20 cellular contexts compared by ENCODE assay signal in genomic region chr9:127216888-127217217, GRCh38.
"Had no signal": no experiment of that assay in that cellular context is flagged by ENCODE, and none has a peak within 500 bp of the region (broad histone marks: within the 10 kb centered on the region; RNA-seq: fewer than 3 reads in every experiment).

No MANE protein-coding gene starts in this region.

- H3K27me3 ChIP-seq: right atrium auricular region, thyroid gland, vagina had no signal

- ATAC-seq: left cardiac atrium; lower lobe of right lung; sciatic nerve; stimulated activated naive B cell treated with anti-CD40 and anti-IgM and Interleukin-4, amounts not matched to agents 10 μg/mL and 1 μg/mL and 100 μg/mL, for 72 hours; stimulated activated naive CD8-positive, alpha-beta T cell treated with anti-CD3 and anti-CD28 coated beads, Interleukin-15, amount 100 ng/mL, for 72 hours had no signal

- H3K36me3 ChIP-seq: lower lobe of right lung, neural progenitor cell, prostate gland, right atrium auricular region, thyroid gland, vagina had no signal

- H3K4me3 Mint-ChIP-seq: nephron; neural progenitor cell; stimulated activated naive B cell treated with anti-CD40 and anti-IgM and Interleukin-4, amounts not matched to agents 10 μg/mL and 1 μg/mL and 100 μg/mL, for 72 hours; stimulated activated naive CD8-positive, alpha-beta T cell treated with anti-CD3 and anti-CD28 coated beads, Interleukin-15, amount 100 ng/mL, for 72 hours had no signal

- H3K27ac Mint-ChIP-seq: nephron; neural progenitor cell; stimulated activated naive B cell treated with anti-CD40 and anti-IgM and Interleukin-4, amounts not matched to agents 10 μg/mL and 1 μg/mL and 100 μg/mL, for 72 hours had no signal

- H3K9me3 ChIP-seq: left ventricle myocardium inferior, lower lobe of right lung, prostate gland, right atrium auricular region, thyroid gland, vagina had no signal

- H3K9me3 Mint-ChIP-seq: nephron; neural progenitor cell; stimulated activated naive B cell treated with anti-CD40 and anti-IgM and Interleukin-4, amounts not matched to agents 10 μg/mL and 1 μg/mL and 100 μg/mL, for 72 hours; stimulated activated naive CD8-positive, alpha-beta T cell treated with anti-CD3 and anti-CD28 coated beads, Interleukin-15, amount 100 ng/mL, for 72 hours had no signal

- H3K4me1 ChIP-seq: neural progenitor cell, prostate gland had no signal

- DNase-seq: dermis blood vessel endothelial cell; effector memory CD4-positive, alpha-beta T cell; left cardiac atrium; left ventricle myocardium inferior; lower lobe of right lung; nucleus accumbens; stimulated activated CD4-positive, alpha-beta T cell treated with anti-CD3 and anti-CD28 coated beads, Interleukin-2, amount 100 ng/mL, for 24 hours; stimulated activated CD4-positive, alpha-beta T cell treated with anti-CD3 and anti-CD28 coated beads, Interleukin-4, amount 100 ng/mL, for 4 hours; stimulated activated naive B cell treated with anti-CD40 and anti-IgM and Interleukin-4, amounts not matched to agents 10 μg/mL and 1 μg/mL and 100 μg/mL, for 72 hours; stimulated activated naive CD8-positive, alpha-beta T cell treated with anti-CD3 and anti-CD28 coated beads, Interleukin-15, amount 100 ng/mL, for 72 hours; thyroid gland; trophoblast cell had no signal

- H3K36me3 Mint-ChIP-seq: neural progenitor cell; stimulated activated naive B cell treated with anti-CD40 and anti-IgM and Interleukin-4, amounts not matched to agents 10 μg/mL and 1 μg/mL and 100 μg/mL, for 72 hours had no signal

- H3K4me3 ChIP-seq: coronary artery, left ventricle myocardium inferior, lower lobe of right lung, neural progenitor cell, prostate gland, right atrium auricular region, smooth muscle cell, thyroid gland, vagina had no signal

- H3K9ac ChIP-seq: neural progenitor cell had no signal

- H3K27ac ChIP-seq: coronary artery, left ventricle myocardium inferior, lower lobe of right lung, neural progenitor cell, prostate gland, right atrium auricular region, thyroid gland, vagina had no signal

- H3K27me3 Mint-ChIP-seq: stimulated activated naive B cell treated with anti-CD40 and anti-IgM and Interleukin-4, amounts not matched to agents 10 μg/mL and 1 μg/mL and 100 μg/mL, for 72 hours; stimulated activated naive CD8-positive, alpha-beta T cell treated with anti-CD3 and anti-CD28 coated beads, Interleukin-15, amount 100 ng/mL, for 72 hours had no signal
